21 cellular contexts compared by ENCODE assay signal in the genomic region with DNA sequence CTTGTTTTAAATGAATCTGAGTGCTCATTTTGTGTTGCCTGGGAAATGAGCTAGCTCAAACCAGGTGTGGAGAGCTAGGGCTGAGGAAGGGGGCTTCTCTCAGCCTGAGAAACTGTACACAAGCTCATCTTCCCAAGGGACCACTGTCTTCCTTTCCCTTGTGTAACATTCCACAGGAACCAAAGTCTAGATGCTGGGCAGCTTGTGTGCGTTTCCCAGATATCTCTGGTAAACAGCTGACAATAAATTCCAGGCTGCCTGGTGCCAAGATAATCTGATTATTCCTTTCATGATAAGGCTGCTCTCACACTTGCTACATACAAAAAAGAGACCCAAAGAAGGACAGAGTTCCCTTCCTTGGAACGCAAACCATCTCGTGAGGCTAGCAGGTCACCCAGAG. TPM values are rescaled to one million over a fixed set of nuclear protein-coding genes. Genes with fewer than 3 reads are reported as not detected.
DNase-seq lines count a peak whose midpoint lies in the region; ATAC-seq and TF ChIP-seq lines count a peak whose summit lies in the region.
"Had no signal": no experiment of that assay in that cellular context is flagged by ENCODE, and none has a peak within 500 bp of the region (broad histone marks: within the 10 kb centered on the region; RNA-seq: fewer than 3 reads in every experiment).

No MANE protein-coding gene starts in this region.

- no peaks in the 10 kb centered on the region for H3K36me3 Mint-ChIP-seq in Caco-2 (ENCODE audit: insufficient read depth, unreplicated experiment)
- H3K36me3 Mint-ChIP-seq in stimulated activated effector memory CD8-positive, alpha-beta T cell treated with anti-CD3 and anti-CD28 coated beads, Interleukin-12 subunit alpha, Interleukin-12 subunit beta, amount 100 ng/mL, for 72 hours = no peaks in the 10 kb centered on the region
- no peaks in the 10 kb centered on the region for H3K36me3 Mint-ChIP-seq in Calu3 (ENCODE audit: insufficient read depth, unreplicated experiment)
- H3K36me3 Mint-ChIP-seq: CD8-positive, alpha-beta T cell had no signal

- no peaks in the 10 kb centered on the region for H3K79me2 ChIP-seq in hepatocyte

- H3K4me1 ChIP-seq in Caco-2 = peaks cover 15% of the 10 kb centered on the region
- no peaks in the 10 kb centered on the region for H3K4me1 ChIP-seq in hepatocyte (ENCODE audit: insufficient read depth)
- H3K4me1 ChIP-seq in breast epithelium = no peaks in the 10 kb centered on the region
- H3K4me1 ChIP-seq: BLaER1, Peyer's patch had no signal

- H3K36me3 ChIP-seq in Caco-2 (ENCODE audit: control insufficient read depth, insufficient read depth, low read length) (no peaks in the 10 kb centered on the region), hepatocyte (replicated peaks; ENCODE audit: insufficient read depth, low read depth) (no peaks in the 10 kb centered on the region), breast epithelium (no peaks in the 10 kb centered on the region)
- H3K36me3 ChIP-seq: BLaER1, Peyer's patch had no signal

- H2AFZ ChIP-seq in hepatocyte = no peak overlapping the region

- intact Hi-C loops in Caco-2 (cut with micrococcal nuclease; ENCODE audit: unreplicated experiment) = no loop called here
- intact Hi-C loops in breast epithelium (cut with DNase I; ENCODE audit: low total_unique reads) = no loop called here
- intact Hi-C loops in Calu3 (cut with micrococcal nuclease; ENCODE audit: unreplicated experiment) = no loop called here

- DNase-seq in Caco-2 = peak; percentile 24 to 60
- peak; percentile 19 for DNase-seq in LHCN-M2 (ENCODE audit: low read depth)
- peak; percentile 14 for DNase-seq in amniotic epithelial cell (ENCODE audit: low read depth)
- DNase-seq in hepatocyte (ENCODE audit: low spot score) = peak; percentile 30
- no peak for DNase-seq in breast epithelium (ENCODE audit: low spot score in 2 of 2)
- no peak for DNase-seq in stimulated activated effector memory CD8-positive, alpha-beta T cell treated with anti-CD3 and anti-CD28 coated beads, Interleukin-12 subunit alpha, Interleukin-12 subunit beta, amount 100 ng/mL, for 72 hours (ENCODE audit: low spot score in 2 of 2)
- no peak for DNase-seq in Calu3
- no peak for DNase-seq in stimulated activated CD4-positive, alpha-beta T cell treated with anti-CD3 and anti-CD28 coated beads, Interleukin-4, amount 100 ng/mL, for 1 hour
- DNase-seq: CD8-positive, alpha-beta T cell; DMS 273 treated with DMSO at 0.1 percent for 48 hours; DND-41; KBM-7; NCI-H1105 treated with DMSO at 0.1 percent for 48 hours; NCI-H1694 treated with DMSO at 0.1 percent for 48 hours; NCI-H226; NCI-H526 treated with DMSO at 0.1 percent for 48 hours; Peyer's patch had no signal

- no TSS peak for BruUV-seq in Caco-2 (replicated peaks; lab: Mats Ljungman, UMichigan)
- no TSS peak for BruUV-seq in Calu3 (replicated peaks; lab: Mats Ljungman, UMichigan)

- CTCF ChIA-PET in Caco-2 (lab: Charles Lee) = no interaction called here
- CTCF ChIA-PET in Calu3 (lab: Charles Lee) = no interaction called here

- H3K27ac ChIP-seq in hepatocyte (no peak overlapping the region), breast epithelium (no peak overlapping the region)
- H3K27ac ChIP-seq: BLaER1, Peyer's patch had no signal

- TF ChIP-seq POLR2A in breast epithelium (IDR thresholded peaks at IDR 0.05) = no peak

- POLR2A ChIA-PET in Caco-2 (lab: Charles Lee) = no interaction called here

- H3K4me3 ChIP-seq in Caco-2 (ENCODE audit: low read depth, low read length) (no peak overlapping the region), hepatocyte (no peak overlapping the region), breast epithelium (no peak overlapping the region)
- H3K4me3 ChIP-seq: A549, BLaER1, Peyer's patch had no signal

- H4K20me1 ChIP-seq in hepatocyte (ENCODE audit: insufficient read depth, poor library complexity, severe bottlenecking) = no peaks in the 10 kb centered on the region
- H4K20me1 ChIP-seq: BLaER1 had no signal

- no peaks in the 10 kb centered on the region for H3K9me2 ChIP-seq in hepatocyte (replicated peaks; ENCODE audit: insufficient read depth)

- ATAC-seq in stimulated activated effector memory CD8-positive, alpha-beta T cell treated with anti-CD3 and anti-CD28 coated beads, Interleukin-12 subunit alpha, Interleukin-12 subunit beta, amount 100 ng/mL, for 72 hours = no peak
- ATAC-seq: A549; CD8-positive, alpha-beta T cell; HCT116; Right ventricle myocardium inferior had no signal

- TF ChIP-seq CTCF in Caco-2 (IDR thresholded peaks at IDR 0.05; ENCODE audit: insufficient read depth in 1 of 2, low read depth in 1 of 2, low read length in 1 of 2, severe bottlenecking in 1 of 2, unreplicated experiment in 1 of 2) = no peak
- no peak for TF ChIP-seq CTCF in hepatocyte (IDR thresholded peaks at IDR 0.05; ENCODE audit: poor library complexity)
- no peak for TF ChIP-seq CTCF in breast epithelium (IDR thresholded peaks at IDR 0.05)
- TF ChIP-seq CTCF in Calu3 (IDR thresholded peaks at IDR 0.05; ENCODE audit: unreplicated experiment) = no peak

- 8% methylated on average over 3 of the region's 3 CpGs for WGBS in hepatocyte (ENCODE audit: low lambda C conversion rate, missing lambda C conversion rate)

- H3K27ac Mint-ChIP-seq in Caco-2 (ENCODE audit: unreplicated experiment) (peak overlapping the region; percentile 13), Calu3 (ENCODE audit: unreplicated experiment) (no peak overlapping the region)
- no peak overlapping the region for H3K27ac Mint-ChIP-seq in stimulated activated effector memory CD8-positive, alpha-beta T cell treated with anti-CD3 and anti-CD28 coated beads, Interleukin-12 subunit alpha, Interleukin-12 subunit beta, amount 100 ng/mL, for 72 hours
- H3K27ac Mint-ChIP-seq: CD8-positive, alpha-beta T cell had no signal

- H3K27me3 Mint-ChIP-seq in Caco-2 (ENCODE audit: insufficient read depth, unreplicated experiment) (no peaks in the 10 kb centered on the region), Calu3 (ENCODE audit: unreplicated experiment) (no peaks in the 10 kb centered on the region)

- H3K4me1 Mint-ChIP-seq in Caco-2 (ENCODE audit: low read depth, unreplicated experiment) (peaks cover 12% of the 10 kb centered on the region), Calu3 (ENCODE audit: low read depth, unreplicated experiment) (peaks cover 8% of the 10 kb centered on the region)
- H3K4me1 Mint-ChIP-seq in stimulated activated effector memory CD8-positive, alpha-beta T cell treated with anti-CD3 and anti-CD28 coated beads, Interleukin-12 subunit alpha, Interleukin-12 subunit beta, amount 100 ng/mL, for 72 hours = no peaks in the 10 kb centered on the region

- H3K4me3 Mint-ChIP-seq in Caco-2 (ENCODE audit: unreplicated experiment) = no peak overlapping the region
- no peak overlapping the region for H3K4me3 Mint-ChIP-seq in stimulated activated effector memory CD8-positive, alpha-beta T cell treated with anti-CD3 and anti-CD28 coated beads, Interleukin-12 subunit alpha, Interleukin-12 subunit beta, amount 100 ng/mL, for 72 hours
- H3K4me3 Mint-ChIP-seq in Calu3 (ENCODE audit: low read depth, unreplicated experiment) = no peak overlapping the region
- H3K4me3 Mint-ChIP-seq: CD8-positive, alpha-beta T cell had no signal

- peak overlapping the region; percentile 8 for H3K4me2 ChIP-seq in hepatocyte
- H3K4me2 ChIP-seq: A549, BLaER1 had no signal

- H3K9me3 ChIP-seq in Caco-2 (no peaks in the 10 kb centered on the region), hepatocyte (ENCODE audit: low read depth) (no peaks in the 10 kb centered on the region), breast epithelium (no peaks in the 10 kb centered on the region)
- H3K9me3 ChIP-seq: A549, BLaER1, Peyer's patch had no signal

- H3K9me3 Mint-ChIP-seq in Caco-2 (ENCODE audit: unreplicated experiment) (no peaks in the 10 kb centered on the region), Calu3 (ENCODE audit: low read depth, unreplicated experiment) (no peaks in the 10 kb centered on the region)
- H3K9me3 Mint-ChIP-seq in stimulated activated effector memory CD8-positive, alpha-beta T cell treated with anti-CD3 and anti-CD28 coated beads, Interleukin-12 subunit alpha, Interleukin-12 subunit beta, amount 100 ng/mL, for 72 hours = no peaks in the 10 kb centered on the region
- H3K9me3 Mint-ChIP-seq: CD8-positive, alpha-beta T cell had no signal

- H3K27me3 ChIP-seq in Caco-2 (replicated peaks; ENCODE audit: control insufficient read depth, insufficient read depth, low read length) = no peaks in the 10 kb centered on the region
- H3K27me3 ChIP-seq in hepatocyte = no peaks in the 10 kb centered on the region
- H3K27me3 ChIP-seq in breast epithelium = no peaks in the 10 kb centered on the region
- H3K27me3 ChIP-seq: BLaER1, Peyer's patch had no signal

RNA-seq across cellular contexts. Expression of gene MKLN1, which starts 33.1 kb away (rescaled TPM):
- 55.6 and 56.1 TPM in 2 replicates for total RNA-seq in Caco-2 (2022)
- 31.5 and 40.5 TPM in 2 replicates for total RNA-seq in LHCN-M2 (2014; rRNA removed)
- 17.9 TPM for polyA plus RNA-seq in LHCN-M2 (2012)
- 59.3 and 70.5 TPM in 2 replicates for total RNA-seq in hepatocyte
- polyA plus RNA-seq in hepatocyte = 33.8 and 39.8 TPM in 2 replicates
- 100 to 1,000 TPM in 1 of 3 donors, 10 to 100 TPM in 2; 78.1 to 113 (median 80.3) TPM for total RNA-seq in breast epithelium
- 36.8 and 47.1 TPM in 2 replicates for total RNA-seq in Calu3 (2022)

Comparison
In these comparisons a context has a peak if more than half of its experiments do, and no peak if none do; other contexts are left out.
1. DNase-seq: peak in Caco-2 (2 of 2), LHCN-M2 (single experiment), amniotic epithelial cell (single experiment) and hepatocyte (single experiment); none in breast epithelium (0 of 2), stimulated activated effector memory CD8-positive, alpha-beta T cell treated with anti-CD3 and anti-CD28 coated beads, Interleukin-12 subunit alpha, Interleukin-12 subunit beta, amount 100 ng/mL, for 72 hours (0 of 2), Calu3 (single experiment) and stimulated activated CD4-positive, alpha-beta T cell treated with anti-CD3 and anti-CD28 coated beads, Interleukin-4, amount 100 ng/mL, for 1 hour (single experiment).